ENCODE assay signal across 21 cellular contexts in the genomic region with DNA sequence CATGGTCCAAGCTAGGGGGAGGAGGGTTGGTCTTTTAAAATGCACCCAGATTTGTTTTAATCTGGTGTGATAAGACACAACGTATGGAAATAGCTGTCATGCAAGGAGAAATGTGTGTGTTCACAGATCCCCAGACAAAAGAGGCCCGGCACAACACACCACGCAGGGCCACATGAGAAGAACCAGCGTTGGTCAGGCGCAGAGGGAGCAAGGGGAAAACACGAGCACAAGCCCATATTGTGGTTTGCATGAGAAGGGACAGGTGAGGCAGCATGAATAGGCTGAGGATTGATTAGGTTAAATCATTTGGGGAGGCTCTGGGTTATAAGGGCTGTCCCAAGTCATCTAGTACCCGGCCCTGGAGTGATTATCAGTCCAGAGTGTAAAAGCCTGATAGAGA.
"Had no signal": no experiment of that assay in that cellular context is flagged by ENCODE, and none has a peak within 500 bp of the region (broad histone marks: within the 10 kb centered on the region; RNA-seq: fewer than 3 reads in every experiment).

No MANE protein-coding gene starts in this region.

- H3K4me1 ChIP-seq: parathyroid adenoma, right lobe of liver, suprapubic skin had no signal

- H3K36me3 ChIP-seq: lower lobe of right lung, neutrophil, right lobe of liver, stomach, suprapubic skin, tibial nerve had no signal

- H3K27ac ChIP-seq: lower lobe of right lung, neutrophil, parathyroid adenoma, right lobe of liver, stomach, suprapubic skin had no signal

- H3K9me3 Mint-ChIP-seq: activated naive CD4-positive, alpha-beta T cell treated with anti-CD3 and anti-CD28 coated beads, Interleukin-2, amount 50 U/mL, for 24 hours; activated T-helper 1 cell treated with anti-CD3 and anti-CD28 coated beads, Interleukin-12 subunit alpha, Interleukin-12 subunit beta, Interleukin-2, Interleukin-4 antibody, amounts not matched to agents 30 ng/mL and 10 ng/mL and 1 ng/mL, durations not matched to agents 14 hours and 24 hours and 36 hours; central memory CD8-positive, alpha-beta T cell; naive thymus-derived CD4-positive, alpha-beta T cell; stimulated activated memory B cell treated with anti-CD40 and anti-IgM and Interleukin-4, amounts not matched to agents 10 μg/mL and 1 μg/mL and 100 μg/mL, for 72 hours had no signal

- H3K4me3 Mint-ChIP-seq: activated CD8-positive, alpha-beta T cell treated with anti-CD3 and anti-CD28 coated beads, Interleukin-2, amount 10 ng/mL, durations not matched to agents 7 days and 5 days; activated naive CD4-positive, alpha-beta T cell treated with anti-CD3 and anti-CD28 coated beads, Interleukin-2, amount 50 U/mL, for 24 hours; activated T-helper 1 cell treated with anti-CD3 and anti-CD28 coated beads, Interleukin-12 subunit alpha, Interleukin-12 subunit beta, Interleukin-2, Interleukin-4 antibody, amounts not matched to agents 30 ng/mL and 10 ng/mL and 1 ng/mL, durations not matched to agents 14 hours and 24 hours and 36 hours; central memory CD8-positive, alpha-beta T cell; naive thymus-derived CD4-positive, alpha-beta T cell; stimulated activated memory B cell treated with anti-CD40 and anti-IgM and Interleukin-4, amounts not matched to agents 10 μg/mL and 1 μg/mL and 100 μg/mL, for 72 hours had no signal

- DNase-seq: activated CD4-positive, alpha-beta T cell treated with anti-CD3 and anti-CD28 coated beads for 1 hour; activated CD4-positive, alpha-beta T cell treated with anti-CD3 and anti-CD28 coated beads, Interleukin-2, amount 50 U/mL, for 1 hour; activated CD8-positive, alpha-beta T cell treated with anti-CD3 and anti-CD28 coated beads, Interleukin-2, amount 10 ng/mL, durations not matched to agents 7 days and 5 days; activated gamma-delta T cell; aorta; left colon; lower lobe of right lung; naive thymus-derived CD4-positive, alpha-beta T cell; right lobe of liver; stimulated activated CD4-positive, alpha-beta T cell treated with anti-CD3 and anti-CD28 coated beads, Interleukin-2, amount 100 ng/mL, for 24 hours; stomach; T-helper 1 cell had no signal

- H3K9me3 ChIP-seq: lower lobe of right lung, neutrophil, right lobe of liver, stomach, suprapubic skin, tibial nerve had no signal

- H3K36me3 Mint-ChIP-seq: activated naive CD4-positive, alpha-beta T cell treated with anti-CD3 and anti-CD28 coated beads, Interleukin-2, amount 50 U/mL, for 24 hours; naive thymus-derived CD4-positive, alpha-beta T cell; stimulated activated memory B cell treated with anti-CD40 and anti-IgM and Interleukin-4, amounts not matched to agents 10 μg/mL and 1 μg/mL and 100 μg/mL, for 72 hours had no signal

- H3K4me3 ChIP-seq: lower lobe of right lung, right lobe of liver, skin epidermis, stomach, suprapubic skin, tibial nerve had no signal

- H3K27me3 Mint-ChIP-seq: activated naive CD4-positive, alpha-beta T cell treated with anti-CD3 and anti-CD28 coated beads, Interleukin-2, amount 50 U/mL, for 24 hours; stimulated activated memory B cell treated with anti-CD40 and anti-IgM and Interleukin-4, amounts not matched to agents 10 μg/mL and 1 μg/mL and 100 μg/mL, for 72 hours had no signal

- ATAC-seq: activated CD8-positive, alpha-beta T cell treated with anti-CD3 and anti-CD28 coated beads, Interleukin-2, amount 10 ng/mL, durations not matched to agents 7 days and 5 days; left colon; lower lobe of right lung; naive thymus-derived CD4-positive, alpha-beta T cell; right lobe of liver; stimulated activated memory B cell treated with anti-CD40 and anti-IgM and Interleukin-4, amounts not matched to agents 10 μg/mL and 1 μg/mL and 100 μg/mL, for 72 hours had no signal

- H3K27me3 ChIP-seq: neutrophil, right lobe of liver, suprapubic skin, tibial nerve had no signal

- H3K27ac Mint-ChIP-seq: activated CD8-positive, alpha-beta T cell treated with anti-CD3 and anti-CD28 coated beads, Interleukin-2, amount 10 ng/mL, durations not matched to agents 7 days and 5 days; activated naive CD4-positive, alpha-beta T cell treated with anti-CD3 and anti-CD28 coated beads, Interleukin-2, amount 50 U/mL, for 24 hours; activated T-helper 1 cell treated with anti-CD3 and anti-CD28 coated beads, Interleukin-12 subunit alpha, Interleukin-12 subunit beta, Interleukin-2, Interleukin-4 antibody, amounts not matched to agents 30 ng/mL and 10 ng/mL and 1 ng/mL, durations not matched to agents 14 hours and 24 hours and 36 hours; naive thymus-derived CD4-positive, alpha-beta T cell; stimulated activated memory B cell treated with anti-CD40 and anti-IgM and Interleukin-4, amounts not matched to agents 10 μg/mL and 1 μg/mL and 100 μg/mL, for 72 hours had no signal
